17 cellular contexts compared by ENCODE assay signal in the genomic region with DNA sequence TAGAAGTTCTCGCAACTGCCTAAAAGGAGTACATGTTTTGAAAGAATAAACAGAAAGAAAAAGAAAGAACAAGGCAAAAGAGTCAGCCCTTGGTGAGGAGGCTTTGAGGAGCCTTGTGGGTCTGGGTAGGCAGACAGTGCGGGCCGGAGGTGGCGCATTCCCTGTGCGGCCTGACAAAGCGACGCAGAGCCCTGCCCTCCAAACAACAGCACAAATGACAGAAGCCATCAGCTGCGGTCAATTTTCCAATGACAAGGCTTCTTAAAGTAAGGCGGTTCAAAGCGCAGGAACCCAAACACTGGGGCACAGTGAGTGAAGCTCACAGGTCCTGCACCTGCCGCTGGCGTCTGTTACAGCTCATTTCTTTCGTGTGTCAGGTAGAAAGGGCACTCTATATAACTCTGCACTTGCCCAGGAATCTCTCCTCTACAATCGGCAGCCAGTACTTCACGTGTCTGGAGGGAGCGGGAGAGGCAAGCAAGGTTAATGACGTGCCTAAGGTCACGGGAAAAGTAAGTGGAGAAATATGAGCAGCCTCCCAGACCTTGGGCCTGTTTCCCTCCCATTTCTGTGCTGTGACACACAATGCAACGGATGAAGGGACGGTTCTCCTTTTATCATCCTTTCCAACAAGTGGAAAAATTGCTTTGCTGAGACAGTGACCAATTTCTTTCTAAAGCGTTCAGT.
"Had no signal": no experiment of that assay in that cellular context is flagged by ENCODE, and none has a peak within 500 bp of the region (broad histone marks: within the 10 kb centered on the region; RNA-seq: fewer than 3 reads in every experiment).

No MANE protein-coding gene starts in this region.

- H3K4me1 ChIP-seq: adrenal gland, left ventricle myocardium inferior, right lobe of liver, transverse colon had no signal

- H3K36me3 Mint-ChIP-seq: activated CD8-positive, alpha-beta memory T cell treated with anti-CD3 and anti-CD28 coated beads, Interleukin-2, amount 10 ng/mL, durations not matched to agents 7 days and 5 days; naive thymus-derived CD8-positive, alpha-beta T cell had no signal

- H3K4me1 Mint-ChIP-seq: activated CD8-positive, alpha-beta memory T cell treated with anti-CD3 and anti-CD28 coated beads, Interleukin-2, amount 10 ng/mL, durations not matched to agents 7 days and 5 days; naive thymus-derived CD8-positive, alpha-beta T cell had no signal

- H3K27ac Mint-ChIP-seq: activated CD8-positive, alpha-beta memory T cell treated with anti-CD3 and anti-CD28 coated beads, Interleukin-2, amount 10 ng/mL, durations not matched to agents 7 days and 5 days; naive thymus-derived CD8-positive, alpha-beta T cell; progenitor cell of endocrine pancreas; T-helper 2 cell treated with Interferon-gamma antibody and Interleukin-4, amounts not matched to agents 5 μg/mL and 100 μg/mL, for 36 hours had no signal

- H3K9me3 Mint-ChIP-seq: naive thymus-derived CD8-positive, alpha-beta T cell; T-helper 2 cell treated with Interferon-gamma antibody and Interleukin-4, amounts not matched to agents 5 μg/mL and 100 μg/mL, for 36 hours had no signal

- H3K27ac ChIP-seq: adrenal gland, cardiac muscle cell, dorsolateral prefrontal cortex, left ventricle myocardium inferior, right lobe of liver, transverse colon had no signal

- H3K36me3 ChIP-seq: adrenal gland, cardiac muscle cell, left ventricle myocardium inferior, right lobe of liver, transverse colon had no signal

- H3K4me3 Mint-ChIP-seq: activated CD8-positive, alpha-beta memory T cell treated with anti-CD3 and anti-CD28 coated beads, Interleukin-2, amount 10 ng/mL, durations not matched to agents 7 days and 5 days; naive thymus-derived CD8-positive, alpha-beta T cell; T-helper 2 cell treated with Interferon-gamma antibody and Interleukin-4, amounts not matched to agents 5 μg/mL and 100 μg/mL, for 36 hours had no signal

- DNase-seq: activated effector memory CD4-positive, alpha-beta T cell treated with Interleukin-2 at 50 U/mL for 16 hours; activated naive CD4-positive, alpha-beta T cell treated with anti-CD3 and anti-CD28 coated beads, Interleukin-2, amount 50 U/mL, for 16 hours; activated T-cell treated with anti-CD3 and anti-CD28 coated beads, Interleukin-2, amount 50 U/mL, for 1 hour; dorsolateral prefrontal cortex; erythroblast; left ventricle myocardium inferior; mucosa of descending colon; naive thymus-derived CD8-positive, alpha-beta T cell; occipital lobe; right lobe of liver; stimulated activated naive CD8-positive, alpha-beta T cell treated with anti-CD3 and anti-CD28 coated beads, Interleukin-15, Interleukin-2, amounts not matched to agents 100 U/mL and 50 U/mL, for 24 hours; transverse colon had no signal

- H3K9me3 ChIP-seq: adrenal gland, left ventricle myocardium inferior, mucosa of descending colon, right lobe of liver, transverse colon had no signal

- H3K27me3 ChIP-seq: cardiac muscle cell, right lobe of liver, transverse colon had no signal

- H3K4me3 ChIP-seq: adrenal gland, cardiac muscle cell, dorsolateral prefrontal cortex, left ventricle myocardium inferior, mucosa of descending colon, right lobe of liver, transverse colon had no signal
